ENCODE assay signal across 8 cellular contexts in the genomic region with DNA sequence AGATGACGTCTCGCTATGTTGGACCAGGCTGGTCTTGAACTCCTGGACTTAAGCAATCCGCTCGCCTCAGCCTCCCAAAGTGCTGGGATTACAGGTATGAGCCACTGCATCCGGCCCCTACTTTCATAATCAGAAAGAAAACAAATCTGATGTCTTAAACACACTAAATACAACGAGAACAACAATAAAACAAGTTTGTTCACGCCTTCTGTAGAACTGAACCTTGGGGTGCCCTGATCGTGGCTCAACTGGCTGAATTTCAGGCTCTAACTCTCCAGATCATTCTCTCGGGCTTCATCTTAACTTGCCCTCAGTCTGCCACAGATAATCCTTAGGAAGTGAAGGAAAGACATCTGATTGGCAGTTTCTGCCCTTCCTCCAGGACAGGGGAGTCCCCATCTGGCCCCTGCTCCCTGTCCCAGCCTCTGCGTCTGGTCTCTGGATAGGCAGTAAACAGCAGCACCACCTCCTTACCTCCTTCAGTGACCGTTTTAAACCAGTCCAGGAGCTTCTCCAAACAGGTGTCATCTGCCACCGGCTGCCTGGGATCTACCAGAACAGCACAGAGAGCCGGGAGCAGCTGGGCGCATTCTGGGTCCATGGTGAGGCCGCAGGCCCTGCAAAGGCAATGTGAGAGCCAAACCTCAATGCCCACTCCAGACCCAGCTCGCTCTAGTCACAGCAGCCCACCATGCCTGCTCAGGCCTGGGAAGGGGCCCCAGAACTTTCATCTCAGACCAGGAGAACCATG. TPM values are rescaled to one million over a fixed set of nuclear protein-coding genes. Genes with fewer than 3 reads are reported as not detected.
A peak's percentile ranks its signal among the peaks of the same experiment; 100 is the strongest.
DNase-seq lines count a peak whose midpoint lies in the region; ATAC-seq and TF ChIP-seq lines count a peak whose summit lies in the region.

No MANE protein-coding gene starts in this region.

- DNase-seq in GM23248, result no peak
- no peak for DNase-seq in RWPE2 (ENCODE audit: low spot score)
- no peak for DNase-seq in fibroblast of lung (ENCODE audit: low read depth in 2 of 2)
- no peak for DNase-seq in retinal pigment epithelial cell (ENCODE audit: low read depth)
- DNase-seq in NCI-H2029 treated with DMSO at 0.1 percent for 48 hours (lab: John Stamatoyannopoulos, UW), result no peak

- H3K4me2 ChIP-seq in GM23248 (ENCODE audit: unreplicated experiment) (peak overlapping the region; percentile 81), fibroblast of lung (ENCODE audit: extremely low read depth, insufficient read depth, low read length) (peak overlapping the region; percentile 99)

- peak; percentile 30 for ATAC-seq in RWPE2 (ENCODE audit: low read depth)
- no peak for ATAC-seq in GM19395 (IDR thresholded peaks at IDR 0.05; ENCODE audit: unreplicated experiment)
- no peak for ATAC-seq in HG03039 (IDR thresholded peaks at IDR 0.05; ENCODE audit: unreplicated experiment)
- ATAC-seq in HG02798 (IDR thresholded peaks at IDR 0.05; ENCODE audit: poor library complexity, unreplicated experiment), result no peak

- H3K79me2 ChIP-seq in GM23248 (ENCODE audit: insufficient read depth) (peaks cover 34% of the 10 kb centered on the region), fibroblast of lung (ENCODE audit: control insufficient read depth, insufficient read depth, low read length) (peaks cover 8% of the 10 kb centered on the region)

- no peaks in the 10 kb centered on the region for H3K9me3 ChIP-seq in GM23248 (ENCODE audit: low read depth)
- no peaks in the 10 kb centered on the region for H3K9me3 ChIP-seq in RWPE2 (ENCODE audit: severe bottlenecking)
- H3K9me3 ChIP-seq in fibroblast of lung (ENCODE audit: control insufficient read depth, insufficient read depth, low read depth, low read length), result no peaks in the 10 kb centered on the region

- in situ Hi-C loops in GM23248 (cut with MboI), result no loop called here

- no peaks in the 10 kb centered on the region for H3K9me2 ChIP-seq in GM23248 (ENCODE audit: insufficient read depth)

- TF ChIP-seq CTCF in RWPE2 (IDR thresholded peaks at IDR 0.05; ENCODE audit: poor library complexity, severe bottlenecking) (no peak), fibroblast of lung (conservative IDR thresholded peaks at IDR 0.05 in 1 of 2, IDR thresholded peaks at IDR 0.05 in 1 of 2; ENCODE audit: low read depth in 1 of 2, low read length in 2 of 2) (no peak), retinal pigment epithelial cell (conservative IDR thresholded peaks at IDR 0.05; ENCODE audit: low read depth, low read length) (no peak)

- H3K27me3 ChIP-seq in GM23248 (replicated peaks; ENCODE audit: insufficient read depth), result no peaks in the 10 kb centered on the region
- H3K27me3 ChIP-seq in RWPE2 (ENCODE audit: insufficient read depth, poor library complexity, severe bottlenecking), result no peaks in the 10 kb centered on the region
- H3K27me3 ChIP-seq in fibroblast of lung (ENCODE audit: control insufficient read depth, insufficient read depth, low read length), result no peaks in the 10 kb centered on the region

- H3K9ac ChIP-seq in GM23248 (peak overlapping the region; percentile 91), fibroblast of lung (ENCODE audit: insufficient read depth, low read length) (peak overlapping the region; percentile 99)

- WGBS in GM23248 (ENCODE audit: low coverage in 1 of 2, low lambda C conversion rate in 2 of 2, missing lambda C conversion rate in 2 of 2), 2 experiments, result 71 to 77% methylated on average over 16 of the region's 16 CpGs

- H3K27ac ChIP-seq in GM23248, result no peak overlapping the region
- peak overlapping the region; percentile 79 for H3K27ac ChIP-seq in RWPE2 (ENCODE audit: poor library complexity, severe bottlenecking)
- no peak overlapping the region for H3K27ac ChIP-seq in fibroblast of lung (ENCODE audit: insufficient read depth, low read length)

- peak overlapping the region; percentile 84 for H3K4me3 ChIP-seq in GM23248
- H3K4me3 ChIP-seq in RWPE2 (ENCODE audit: severe bottlenecking), result peak overlapping the region; percentile 81
- H3K4me3 ChIP-seq in fibroblast of lung (replicated peaks in 1 of 4; ENCODE audit: control extremely low read depth in 1 of 4, insufficient read depth in 1 of 4, low read depth in 3 of 4, low read length in 4 of 4), result peak overlapping the region; percentile 71 to 83 (median 74)
- H3K4me3 ChIP-seq in retinal pigment epithelial cell (ENCODE audit: low read length), result peak overlapping the region; percentile 77

- H3F3A ChIP-seq in GM23248 (ENCODE audit: insufficient read depth), result no peaks in the 10 kb centered on the region

- H4K20me1 ChIP-seq in GM23248 (ENCODE audit: insufficient read depth), result no peaks in the 10 kb centered on the region
- H4K20me1 ChIP-seq in fibroblast of lung (ENCODE audit: control insufficient read depth, extremely low read depth, insufficient read depth, low read length), result no peaks in the 10 kb centered on the region

- peaks cover 5% of the 10 kb centered on the region; the same call in 1 of the 2 replicates for H3K36me3 ChIP-seq in GM23248 (ENCODE audit: low read depth)
- peaks cover 26% of the 10 kb centered on the region for H3K36me3 ChIP-seq in RWPE2 (ENCODE audit: low read depth)
- H3K36me3 ChIP-seq in fibroblast of lung (ENCODE audit: control insufficient read depth, insufficient read depth, low read length), result peaks cover 2% of the 10 kb centered on the region

- H3K4me1 ChIP-seq in GM23248 (ENCODE audit: insufficient read depth) (peaks cover 15% of the 10 kb centered on the region; the same call in 1 of the 2 replicates), RWPE2 (ENCODE audit: insufficient read depth, poor library complexity, severe bottlenecking) (peaks cover 4% of the 10 kb centered on the region), fibroblast of lung (ENCODE audit: control insufficient read depth, extremely low read depth, insufficient read depth, low read length) (peaks cover 2% of the 10 kb centered on the region)

- H2AFZ ChIP-seq in GM23248 (no peak overlapping the region), fibroblast of lung (ENCODE audit: low read length) (no peak overlapping the region)

RNA-seq across cellular contexts. Expression of gene BRAT1, which starts 1.3 kb away (rescaled TPM):
- 37.9 and 39.7 TPM in 2 replicates for total RNA-seq in GM23248 (2014; rRNA removed; shearing (Covaris generic))
- 28.6 and 32.4 TPM in 2 replicates for polyA plus RNA-seq in GM23248 (2016; fragmentation: Nextera tagmentation; extraction: Ambion mirVana)
- 20.1 and 20.3 TPM in 2 replicates for total RNA-seq in fibroblast of lung
- 4.0 and 5.8 TPM in 2 replicates for polyA plus RNA-seq in fibroblast of lung
- polyA plus RNA-seq in fibroblast of lung (2012), result 10.2 and 18.5 TPM in 2 replicates
- 5.2 and 21.0 TPM in 2 replicates for polyA minus RNA-seq in fibroblast of lung (ENCODE audit: low replicate concordance)

RNA-seq across cellular contexts. Expression of gene IQCE, which starts 4.8 kb away (rescaled TPM):
- total RNA-seq in GM23248 (2014; rRNA removed; shearing (Covaris generic)), result 14.9 and 24.4 TPM in 2 replicates
- polyA plus RNA-seq in GM23248 (2016; fragmentation: Nextera tagmentation; extraction: Ambion mirVana), result 12.1 and 14.7 TPM in 2 replicates
- total RNA-seq in fibroblast of lung, result 7.7 and 8.3 TPM in 2 replicates
- polyA plus RNA-seq in fibroblast of lung, result 5.1 and 5.3 TPM in 2 replicates
- polyA plus RNA-seq in fibroblast of lung (2012), result 7.4 and 8.1 TPM in 2 replicates
- polyA minus RNA-seq in fibroblast of lung (ENCODE audit: low replicate concordance), result 8.1 and 8.6 TPM in 2 replicates

RNA-seq across cellular contexts. Expression of gene LFNG, which starts 34.4 kb away (rescaled TPM):
- 2.0 and 3.6 TPM in 2 replicates for total RNA-seq in GM23248 (2014; rRNA removed; shearing (Covaris generic))
- polyA plus RNA-seq in GM23248 (2016; fragmentation: Nextera tagmentation; extraction: Ambion mirVana) (0.18 and 0.19 TPM in 2 replicates), fibroblast of lung (1.2 and 3.5 TPM in 2 replicates)
- total RNA-seq in fibroblast of lung, result 0.33 and 0.77 TPM in 2 replicates
- 1.7 and 4.5 TPM in 2 replicates for polyA plus RNA-seq in fibroblast of lung (2012)
- 0.93 and 5.2 TPM in 2 replicates for polyA minus RNA-seq in fibroblast of lung (ENCODE audit: low replicate concordance)
